In the genomic region with DNA sequence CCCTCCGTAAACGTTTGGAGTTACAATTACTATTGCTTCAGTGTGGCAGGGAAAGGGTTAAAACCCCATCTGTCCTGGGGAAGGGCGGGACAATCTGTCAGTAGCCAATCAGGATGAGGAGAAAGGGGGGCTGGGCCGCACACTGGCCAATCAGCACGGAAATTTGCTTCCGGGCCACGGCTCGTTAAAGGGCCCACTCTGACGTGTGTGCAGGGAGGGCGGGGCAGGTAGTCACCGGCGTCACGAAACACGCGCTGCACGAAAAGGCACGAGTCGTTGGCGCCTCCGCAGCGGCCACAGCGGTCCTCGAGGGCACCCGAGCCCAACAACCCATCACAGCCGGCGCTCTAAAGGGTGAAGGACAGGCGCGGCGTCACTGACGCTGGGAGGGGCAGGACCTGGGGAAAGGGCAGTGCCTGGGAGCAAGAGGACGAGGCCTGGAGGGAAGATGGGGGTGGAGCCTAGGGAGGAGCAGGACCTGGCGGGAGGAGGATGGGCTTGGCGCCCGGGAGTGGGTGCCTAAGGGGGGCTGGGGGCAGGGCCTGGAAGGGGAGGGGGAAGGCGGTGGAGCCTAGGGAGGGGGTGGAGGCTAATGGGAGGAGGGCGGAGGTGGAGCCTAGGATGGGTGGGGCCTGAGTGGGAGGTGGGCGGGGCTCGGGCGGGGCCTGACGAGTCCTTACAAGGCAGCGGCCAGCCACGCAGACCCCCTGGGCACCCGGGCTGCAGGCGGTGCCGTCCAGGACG, we compare ENCODE assay signal across 8 cellular contexts.
DNase-seq lines count a peak whose midpoint lies in the region; ATAC-seq lines count a peak whose summit lies in the region.

No MANE protein-coding gene starts in this region.

- H3K27me3 ChIP-seq in BLaER1 (peaks cover 52% of the 10 kb centered on the region), layer of hippocampus (ENCODE audit: control insufficient read depth, insufficient read depth, low read length) (peaks cover 6% of the 10 kb centered on the region)

- ATAC-seq in HG03103 (IDR thresholded peaks at IDR 0.05; ENCODE audit: low read depth, unreplicated experiment) (peak; percentile 54), GM18511 (IDR thresholded peaks at IDR 0.05; ENCODE audit: unreplicated experiment) (no peak)

- H3K27ac ChIP-seq in BLaER1: peak overlapping the region; percentile 81
- H3K27ac ChIP-seq in layer of hippocampus (ENCODE audit: low read depth, low read length): peak overlapping the region; percentile 96

- DNase-seq in NCI-H524 (lab: John Stamatoyannopoulos, UW): peak; percentile 91 to 95
- peak; percentile 92 for DNase-seq in activated CD4-positive, alpha-beta T cell treated with anti-CD3 and anti-CD28 coated beads, Interleukin-2, amount 50 U/mL, for 4 hours
- peak; percentile 95 for DNase-seq in dedifferentiated amniotic fluid mesenchymal stem cell (ENCODE audit: extremely low spot score)
- DNase-seq in stimulated activated CD4-positive, alpha-beta T cell treated with anti-CD3 and anti-CD28 coated beads, Interleukin-15, amount 100 ng/mL, for 48 hours (ENCODE audit: low read depth in 2 of 2): peak; percentile 89

- H3K4me1 ChIP-seq in BLaER1: peaks cover 64% of the 10 kb centered on the region

- peak overlapping the region; percentile 89 for H3K4me2 ChIP-seq in BLaER1

- peaks cover 31% of the 10 kb centered on the region for H4K20me1 ChIP-seq in BLaER1

- H3K4me3 ChIP-seq in BLaER1: peak overlapping the region; percentile 69

- peak overlapping the region; percentile 75; the same call in 1 of the 2 replicates for H3K9ac ChIP-seq in BLaER1

- H3K36me3 ChIP-seq in BLaER1: no peaks in the 10 kb centered on the region

- no peaks in the 10 kb centered on the region for H3K9me3 ChIP-seq in BLaER1
